ENCODE assay signal across 8 cellular contexts in genomic region chr1:43454270-43455011, GRCh38. TPM values are rescaled to one million over a fixed set of nuclear protein-coding genes. Genes with fewer than 3 reads are reported as not detected.
DNase-seq lines count a peak whose midpoint lies in the region; ATAC-seq and TF ChIP-seq lines count a peak whose summit lies in the region.

No MANE protein-coding gene starts in this region.

- DNase-seq in CD8-positive, alpha-beta T cell: peak; percentile 22 to 65 (median 41)
- DNase-seq in M059J (ENCODE audit: low read depth) (peak; percentile 77), SK-N-MC (ENCODE audit: low read depth, low spot score) (no peak), heart left ventricle (peak in 4 of 5 donors; percentile 72 to 84 (median 81)), vagina (ENCODE audit: extremely low spot score in 2 of 2) (peak; percentile 88 to 94)

- H3K9me3 Mint-ChIP-seq in CD8-positive, alpha-beta T cell: no peaks in the 10 kb centered on the region

- H3K27ac ChIP-seq in CD8-positive, alpha-beta T cell (ENCODE audit: low read depth, low read length): peak overlapping the region; percentile 34
- H3K27ac ChIP-seq in SK-N-MC (peak overlapping the region; percentile 20; the same call in 1 of the 2 replicates), angular gyrus (ENCODE audit: low read depth, low read length) (peak overlapping the region; percentile 79), heart left ventricle (peak overlapping the region; percentile 84 to 96 (median 89)), parathyroid adenoma (peak overlapping the region; percentile 62), vagina (peak overlapping the region; percentile 95)

- peak in 1 of 2 donors; percentile 12 for TF ChIP-seq POLR2A in heart left ventricle (IDR thresholded peaks at IDR 0.05)
- no peak for TF ChIP-seq POLR2A in vagina (IDR thresholded peaks at IDR 0.05)

- WGBS in heart left ventricle, 4 donors: 9 to 12% (median 10%) methylated on average over 19 of the region's 19 CpGs

- H3K4me1 Mint-ChIP-seq in CD8-positive, alpha-beta T cell (ENCODE audit: low read depth): peaks cover 23% of the 10 kb centered on the region

- H3K4me3 ChIP-seq in CD8-positive, alpha-beta T cell (ENCODE audit: low read depth, low read length): peak overlapping the region; percentile 46
- H3K4me3 ChIP-seq in SK-N-MC (peak overlapping the region; percentile 74), heart left ventricle (peak overlapping the region; percentile 35 to 74 (median 62)), parathyroid adenoma (ENCODE audit: low read depth, low read length) (peak overlapping the region; percentile 52), vagina (peak overlapping the region; percentile 56 to 70)

- peak; percentile 71 for ATAC-seq in CD8-positive, alpha-beta T cell
- peak; percentile 74 for ATAC-seq in GM21423 (IDR thresholded peaks at IDR 0.05; ENCODE audit: unreplicated experiment)
- peak; percentile 76 to 89 (median 83) for ATAC-seq in heart left ventricle

- H3K27me3 ChIP-seq in CD8-positive, alpha-beta T cell (ENCODE audit: insufficient read depth, low read length): no peaks in the 10 kb centered on the region
- H3K27me3 ChIP-seq in heart left ventricle (peaks cover 0 to 5% (median 0%) of the 10 kb centered on the region in 9 donors), parathyroid adenoma (ENCODE audit: control insufficient read depth, insufficient read depth, low read length) (no peaks in the 10 kb centered on the region), vagina (no peaks in the 10 kb centered on the region)

- POLR2A ChIA-PET in CD8-positive, alpha-beta T cell (lab: Charles Lee): interaction anchor here (1.4 to 2.2 kb wide), 3 partner anchors 9 to 65 kb away, joined by 3 to 8 read pairs (median 6); partner anchors contain the start of genes MED8 and SZT2

- H3K36me3 Mint-ChIP-seq in CD8-positive, alpha-beta T cell: peaks cover 27% of the 10 kb centered on the region

- CTCF ChIA-PET in CD8-positive, alpha-beta T cell (lab: Charles Lee): no interaction called here

- intact Hi-C loops in CD8-positive, alpha-beta T cell (cut with DNase I, micrococcal nuclease): no loop called here
- intact Hi-C loops in heart left ventricle (cut with DNase I): no loop called here
- intact Hi-C loops in vagina (cut with DNase I): loop anchor here (10.0 kb wide), 1 partner anchor 90 kb away; the partner anchor contains the start of gene ELOVL1

- H2AFZ ChIP-seq in parathyroid adenoma: peak overlapping the region; percentile 75

- H3K4me3 Mint-ChIP-seq in CD8-positive, alpha-beta T cell: peak overlapping the region; percentile 90

- H3K36me3 ChIP-seq in CD8-positive, alpha-beta T cell (ENCODE audit: insufficient read depth, low read length): peaks cover under 1% of the 10 kb centered on the region
- H3K36me3 ChIP-seq in SK-N-MC (ENCODE audit: insufficient read depth, low read length) (peaks cover 9% of the 10 kb centered on the region; the same call in 1 of the 2 replicates), heart left ventricle (peaks cover 0 to 30% (median 23%) of the 10 kb centered on the region in 9 donors), parathyroid adenoma (ENCODE audit: control insufficient read depth, insufficient read depth, low read length) (no peaks in the 10 kb centered on the region), vagina (peaks cover 0 to 19% of the 10 kb centered on the region in 2 donors)

- H3K9me3 ChIP-seq in CD8-positive, alpha-beta T cell (ENCODE audit: low read length): no peaks in the 10 kb centered on the region
- no peaks in the 10 kb centered on the region for H3K9me3 ChIP-seq in SK-N-MC (ENCODE audit: low read depth, low read length)
- H3K9me3 ChIP-seq in heart left ventricle: no peaks in the 10 kb centered on the region
- no peaks in the 10 kb centered on the region for H3K9me3 ChIP-seq in parathyroid adenoma (ENCODE audit: control insufficient read depth, low read length)
- no peaks in the 10 kb centered on the region for H3K9me3 ChIP-seq in vagina

- H3K4me2 ChIP-seq in parathyroid adenoma (ENCODE audit: low read length): peak overlapping the region; percentile 73

- peak overlapping the region; percentile 88 for H3K27ac Mint-ChIP-seq in CD8-positive, alpha-beta T cell

- H3K4me1 ChIP-seq in CD8-positive, alpha-beta T cell (ENCODE audit: insufficient read depth, low read length): peaks cover 8% of the 10 kb centered on the region
- H3K4me1 ChIP-seq in heart left ventricle (peaks cover 0 to 24% (median 7%) of the 10 kb centered on the region in 12 donors), parathyroid adenoma (no peaks in the 10 kb centered on the region), vagina (peaks cover 24% of the 10 kb centered on the region)

- no peak for TF ChIP-seq CTCF in CD8-positive, alpha-beta T cell (IDR thresholded peaks at IDR 0.05)
- TF ChIP-seq CTCF in heart left ventricle (IDR thresholded peaks at IDR 0.05): peak in 3 of 12 donors; percentile 6 to 34 (median 16)
- no peak for TF ChIP-seq CTCF in parathyroid adenoma (IDR thresholded peaks at IDR 0.05)
- peak in 1 of 3 experiments; percentile 10 for TF ChIP-seq CTCF in vagina (IDR thresholded peaks at IDR 0.05)

- H3K79me2 ChIP-seq in parathyroid adenoma: no peaks in the 10 kb centered on the region

- peak overlapping the region; percentile 61 for H3K9ac ChIP-seq in SK-N-MC (ENCODE audit: insufficient read length)
- H3K9ac ChIP-seq in parathyroid adenoma: no peak overlapping the region

- peaks cover 31% of the 10 kb centered on the region for H3K27me3 Mint-ChIP-seq in CD8-positive, alpha-beta T cell (ENCODE audit: low read depth)

RNA-seq across cellular contexts. Expression of gene HYI, which starts 0.7 kb away (rescaled TPM):
- total RNA-seq in CD8-positive, alpha-beta T cell: 10 to 100 TPM in 1 of 2 experiments, 1 to 10 TPM in 1; 9.4 to 10.3 TPM
- total RNA-seq in M059J (2014; rRNA removed; shearing (Covaris generic)): 43.7 and 50.9 TPM in 2 replicates
- total RNA-seq in heart left ventricle (10 to 100 TPM; 13.9 to 30.3 (median 20.9) TPM), vagina (25.8 TPM)
- polyA plus RNA-seq in heart left ventricle: 10 to 100 TPM in 1 of 2 donors, 1 to 10 TPM in 1; 8.1 to 33.0 TPM

Comparison
In these comparisons a context has a peak if more than half of its experiments do, and no peak if none do; other contexts are left out.
1. H3K27ac ChIP-seq: peak in every context shown above with its lines; median percentile 95 in vagina; 89 in heart left ventricle; 79 in angular gyrus; 62 in parathyroid adenoma; 34 in CD8-positive, alpha-beta T cell; 20 in SK-N-MC.